In genomic region chr14:73422515-73422914, GRCh38 we compare ENCODE assay signal across 20 cellular contexts. TPM values are rescaled to one million over a fixed set of nuclear protein-coding genes. Genes with fewer than 3 reads are reported as not detected.
DNase-seq lines count a peak whose midpoint lies in the region; ATAC-seq and TF ChIP-seq lines count a peak whose summit lies in the region.
"Had no signal": no experiment of that assay in that cellular context is flagged by ENCODE, and none has a peak within 500 bp of the region (broad histone marks: within the 10 kb centered on the region; RNA-seq: fewer than 3 reads in every experiment).

No MANE protein-coding gene starts in this region.

- H3K9me3 Mint-ChIP-seq in CD14-positive monocyte, result no peaks in the 10 kb centered on the region
- H3K9me3 Mint-ChIP-seq in IgD-negative memory B cell, result no peaks in the 10 kb centered on the region
- no peaks in the 10 kb centered on the region for H3K9me3 Mint-ChIP-seq in activated T-helper 1 cell treated with anti-CD3 and anti-CD28 coated beads, Interleukin-12 subunit alpha, Interleukin-12 subunit beta, Interleukin-2, Interleukin-4 antibody, amounts not matched to agents 30 ng/mL and 10 ng/mL and 1 ng/mL, durations not matched to agents 14 hours and 24 hours and 36 hours
- H3K9me3 Mint-ChIP-seq: effector memory CD8-positive, alpha-beta T cell; stimulated activated effector memory CD8-positive, alpha-beta T cell treated with anti-CD3 and anti-CD28 coated beads, Interleukin-12 subunit alpha, Interleukin-12 subunit beta, amount 100 ng/mL, for 72 hours had no signal

- no peak for TF ChIP-seq CTCF in CD14-positive monocyte (IDR thresholded peaks at IDR 0.05)

- H3K27me3 Mint-ChIP-seq in CD14-positive monocyte (ENCODE audit: low read depth in 3 of 3) (no peaks in the 10 kb centered on the region), IgD-negative memory B cell (no peaks in the 10 kb centered on the region)
- H3K27me3 Mint-ChIP-seq in activated T-helper 1 cell treated with anti-CD3 and anti-CD28 coated beads, Interleukin-12 subunit alpha, Interleukin-12 subunit beta, Interleukin-2, Interleukin-4 antibody, amounts not matched to agents 30 ng/mL and 10 ng/mL and 1 ng/mL, durations not matched to agents 14 hours and 24 hours and 36 hours (ENCODE audit: insufficient read depth), result no peaks in the 10 kb centered on the region
- H3K27me3 Mint-ChIP-seq: effector memory CD8-positive, alpha-beta T cell had no signal

- no peaks in the 10 kb centered on the region for H3K27me3 ChIP-seq in endocrine pancreas (ENCODE audit: control insufficient read depth, insufficient read depth, low read length)
- H3K27me3 ChIP-seq: foreskin keratinocyte, ovary, upper lobe of right lung had no signal

- H3K4me1 ChIP-seq in endocrine pancreas (ENCODE audit: control insufficient read depth, insufficient read depth, low read length), result peaks cover 11% of the 10 kb centered on the region
- H3K4me1 ChIP-seq: foreskin keratinocyte had no signal

- H3K9ac ChIP-seq in endocrine pancreas (ENCODE audit: control insufficient read depth, insufficient read depth, low read length), result no peak overlapping the region

- H3K4me3 ChIP-seq in endocrine pancreas (ENCODE audit: control insufficient read depth, insufficient read depth, low read length), result peak overlapping the region; percentile 24
- H3K4me3 ChIP-seq: ovary, smooth muscle cell, upper lobe of right lung had no signal

- H3K36me3 ChIP-seq in endocrine pancreas (ENCODE audit: control insufficient read depth, insufficient read depth, low read length), result no peaks in the 10 kb centered on the region
- H3K36me3 ChIP-seq: ovary had no signal

- no peaks in the 10 kb centered on the region for H3K9me3 ChIP-seq in endocrine pancreas (ENCODE audit: control insufficient read depth, low read length)
- H3K9me3 ChIP-seq: ovary, upper lobe of right lung had no signal

- DNase-seq in CD14-positive monocyte (ENCODE audit: low spot score) (no peak), mucosa of gallbladder (ENCODE audit: low spot score) (peak; percentile 23), Right ventricle myocardium superior (no peak), NCI-H1048 (lab: John Stamatoyannopoulos, UW) (no peak)
- DNase-seq in activated T-helper 1 cell treated with anti-CD3 and anti-CD28 coated beads, Interleukin-12 subunit alpha, Interleukin-12 subunit beta, Interleukin-2, Interleukin-4 antibody, amounts not matched to agents 30 ng/mL and 10 ng/mL and 1 ng/mL, durations not matched to agents 14 hours and 24 hours and 36 hours (ENCODE audit: low spot score), result no peak
- DNase-seq: activated CD4-positive, alpha-beta T cell treated with anti-CD3 and anti-CD28 coated beads, Interleukin-2, amount 50 U/mL, for 4 hours; activated T-cell treated with anti-CD3 and anti-CD28 coated beads, Interleukin-2, amount 50 U/mL, for 48 hours; caudate nucleus; effector memory CD8-positive, alpha-beta T cell; foreskin keratinocyte; GF-D8; NCI-H226; ovary; PC-3; upper lobe of right lung had no signal

- intact Hi-C loops in CD14-positive monocyte (cut with micrococcal nuclease), result loop anchor here in 1 of 2 donors (5.0 kb wide), 1 partner anchor 45 kb away; no protein-coding TSS in a partner anchor
- intact Hi-C loops in Right ventricle myocardium superior (cut with DNase I), result no loop called here
- intact Hi-C loops in activated T-helper 1 cell treated with anti-CD3 and anti-CD28 coated beads, Interleukin-12 subunit alpha, Interleukin-12 subunit beta, Interleukin-2, Interleukin-4 antibody, amounts not matched to agents 30 ng/mL and 10 ng/mL and 1 ng/mL, durations not matched to agents 14 hours and 24 hours and 36 hours (cut with micrococcal nuclease), result no loop called here

- no peak overlapping the region for H3K4me3 Mint-ChIP-seq in CD14-positive monocyte
- H3K4me3 Mint-ChIP-seq in IgD-negative memory B cell, result peak overlapping the region in 3 of 4 donors; percentile 17 to 50 (median 48)
- H3K4me3 Mint-ChIP-seq in activated T-helper 1 cell treated with anti-CD3 and anti-CD28 coated beads, Interleukin-12 subunit alpha, Interleukin-12 subunit beta, Interleukin-2, Interleukin-4 antibody, amounts not matched to agents 30 ng/mL and 10 ng/mL and 1 ng/mL, durations not matched to agents 14 hours and 24 hours and 36 hours, result no peak overlapping the region
- H3K4me3 Mint-ChIP-seq: effector memory CD8-positive, alpha-beta T cell; stimulated activated effector memory CD8-positive, alpha-beta T cell treated with anti-CD3 and anti-CD28 coated beads, Interleukin-12 subunit alpha, Interleukin-12 subunit beta, amount 100 ng/mL, for 72 hours had no signal

- peak overlapping the region in 6 of 7 donors; percentile 36 to 92 (median 70) for H3K27ac Mint-ChIP-seq in CD14-positive monocyte
- H3K27ac Mint-ChIP-seq in IgD-negative memory B cell, result peak overlapping the region in 1 of 3 donors; percentile 13
- H3K27ac Mint-ChIP-seq in activated T-helper 1 cell treated with anti-CD3 and anti-CD28 coated beads, Interleukin-12 subunit alpha, Interleukin-12 subunit beta, Interleukin-2, Interleukin-4 antibody, amounts not matched to agents 30 ng/mL and 10 ng/mL and 1 ng/mL, durations not matched to agents 14 hours and 24 hours and 36 hours, result no peak overlapping the region
- H3K27ac Mint-ChIP-seq: stimulated activated effector memory CD8-positive, alpha-beta T cell treated with anti-CD3 and anti-CD28 coated beads, Interleukin-12 subunit alpha, Interleukin-12 subunit beta, amount 100 ng/mL, for 72 hours had no signal

- H3K4me1 Mint-ChIP-seq in CD14-positive monocyte (peaks cover 55% of the 10 kb centered on the region), IgD-negative memory B cell (peaks cover 22 to 30% (median 27%) of the 10 kb centered on the region in 3 donors)
- peaks cover 20% of the 10 kb centered on the region for H3K4me1 Mint-ChIP-seq in activated T-helper 1 cell treated with anti-CD3 and anti-CD28 coated beads, Interleukin-12 subunit alpha, Interleukin-12 subunit beta, Interleukin-2, Interleukin-4 antibody, amounts not matched to agents 30 ng/mL and 10 ng/mL and 1 ng/mL, durations not matched to agents 14 hours and 24 hours and 36 hours (ENCODE audit: low read depth)
- H3K4me1 Mint-ChIP-seq: stimulated activated effector memory CD8-positive, alpha-beta T cell treated with anti-CD3 and anti-CD28 coated beads, Interleukin-12 subunit alpha, Interleukin-12 subunit beta, amount 100 ng/mL, for 72 hours had no signal

- H3K36me3 Mint-ChIP-seq in CD14-positive monocyte (peaks cover 34 to 51% of the 10 kb centered on the region in 2 donors), IgD-negative memory B cell (peaks cover 2% of the 10 kb centered on the region)
- H3K36me3 Mint-ChIP-seq in activated T-helper 1 cell treated with anti-CD3 and anti-CD28 coated beads, Interleukin-12 subunit alpha, Interleukin-12 subunit beta, Interleukin-2, Interleukin-4 antibody, amounts not matched to agents 30 ng/mL and 10 ng/mL and 1 ng/mL, durations not matched to agents 14 hours and 24 hours and 36 hours (ENCODE audit: low read depth), result peaks cover 8% of the 10 kb centered on the region

- ATAC-seq in Right ventricle myocardium superior (ENCODE audit: poor library complexity), result no peak
- no peak for ATAC-seq in HG02840 (IDR thresholded peaks at IDR 0.05; ENCODE audit: low FRiP score, unreplicated experiment)
- ATAC-seq: effector memory CD8-positive, alpha-beta T cell; foreskin keratinocyte; PC-3; stimulated activated effector memory CD8-positive, alpha-beta T cell treated with anti-CD3 and anti-CD28 coated beads, Interleukin-12 subunit alpha, Interleukin-12 subunit beta, amount 100 ng/mL, for 72 hours; upper lobe of right lung had no signal

RNA-seq across cellular contexts. Expression of gene NUMB, which starts 35.8 kb away (rescaled TPM):
- polyA plus RNA-seq in CD14-positive monocyte, result 100 to 1,000 TPM in 1 of 2 donors, 10 to 100 TPM in 1; 83.4 to 126 TPM
- 58.3 TPM for polyA plus RNA-seq in IgD-negative memory B cell
- 117 TPM for total RNA-seq in mucosa of gallbladder
- 37.2 TPM for total RNA-seq in Right ventricle myocardium superior
- 49.6 and 53.4 TPM in 2 replicates for total RNA-seq in activated T-helper 1 cell treated with anti-CD3 and anti-CD28 coated beads, Interleukin-12 subunit alpha, Interleukin-12 subunit beta, Interleukin-2, Interleukin-4 antibody, amounts not matched to agents 30 ng/mL and 10 ng/mL and 1 ng/mL, durations not matched to agents 14 hours and 24 hours and 36 hours

Comparison
In these comparisons a context has a peak if more than half of its experiments do, and no peak if none do; other contexts are left out.
1. H3K4me3 Mint-ChIP-seq: peak in IgD-negative memory B cell (3 of 4); none in CD14-positive monocyte (0 of 2) and activated T-helper 1 cell treated with anti-CD3 and anti-CD28 coated beads, Interleukin-12 subunit alpha, Interleukin-12 subunit beta, Interleukin-2, Interleukin-4 antibody, amounts not matched to agents 30 ng/mL and 10 ng/mL and 1 ng/mL, durations not matched to agents 14 hours and 24 hours and 36 hours (single experiment).